Comparison of ENCODE assay signal across 1 cellular context in genomic region chr14:22995889-22996611, GRCh38.
A peak's percentile ranks its signal among the peaks of the same experiment; 100 is the strongest.
TF ChIP-seq lines count a peak whose summit lies in the region.

No MANE protein-coding gene starts in this region.

TF ChIP-seq in HepG2, 621 proteins besides CTCF, POLR2A, EP300 and RAD21:
- 0 out of 2 replicates have a peak, but pooled peaks have one; percentile 42 for TF ChIP-seq ZNF280B (CRISPR knock-in tag; IDR thresholded peaks at IDR 0.05; ENCODE audit: borderline replicate concordance)
- TF ChIP-seq ZKSCAN5 (CRISPR knock-in tag; IDR thresholded peaks at IDR 0.05), result no peak
- TF ChIP-seq, protein P1, sequence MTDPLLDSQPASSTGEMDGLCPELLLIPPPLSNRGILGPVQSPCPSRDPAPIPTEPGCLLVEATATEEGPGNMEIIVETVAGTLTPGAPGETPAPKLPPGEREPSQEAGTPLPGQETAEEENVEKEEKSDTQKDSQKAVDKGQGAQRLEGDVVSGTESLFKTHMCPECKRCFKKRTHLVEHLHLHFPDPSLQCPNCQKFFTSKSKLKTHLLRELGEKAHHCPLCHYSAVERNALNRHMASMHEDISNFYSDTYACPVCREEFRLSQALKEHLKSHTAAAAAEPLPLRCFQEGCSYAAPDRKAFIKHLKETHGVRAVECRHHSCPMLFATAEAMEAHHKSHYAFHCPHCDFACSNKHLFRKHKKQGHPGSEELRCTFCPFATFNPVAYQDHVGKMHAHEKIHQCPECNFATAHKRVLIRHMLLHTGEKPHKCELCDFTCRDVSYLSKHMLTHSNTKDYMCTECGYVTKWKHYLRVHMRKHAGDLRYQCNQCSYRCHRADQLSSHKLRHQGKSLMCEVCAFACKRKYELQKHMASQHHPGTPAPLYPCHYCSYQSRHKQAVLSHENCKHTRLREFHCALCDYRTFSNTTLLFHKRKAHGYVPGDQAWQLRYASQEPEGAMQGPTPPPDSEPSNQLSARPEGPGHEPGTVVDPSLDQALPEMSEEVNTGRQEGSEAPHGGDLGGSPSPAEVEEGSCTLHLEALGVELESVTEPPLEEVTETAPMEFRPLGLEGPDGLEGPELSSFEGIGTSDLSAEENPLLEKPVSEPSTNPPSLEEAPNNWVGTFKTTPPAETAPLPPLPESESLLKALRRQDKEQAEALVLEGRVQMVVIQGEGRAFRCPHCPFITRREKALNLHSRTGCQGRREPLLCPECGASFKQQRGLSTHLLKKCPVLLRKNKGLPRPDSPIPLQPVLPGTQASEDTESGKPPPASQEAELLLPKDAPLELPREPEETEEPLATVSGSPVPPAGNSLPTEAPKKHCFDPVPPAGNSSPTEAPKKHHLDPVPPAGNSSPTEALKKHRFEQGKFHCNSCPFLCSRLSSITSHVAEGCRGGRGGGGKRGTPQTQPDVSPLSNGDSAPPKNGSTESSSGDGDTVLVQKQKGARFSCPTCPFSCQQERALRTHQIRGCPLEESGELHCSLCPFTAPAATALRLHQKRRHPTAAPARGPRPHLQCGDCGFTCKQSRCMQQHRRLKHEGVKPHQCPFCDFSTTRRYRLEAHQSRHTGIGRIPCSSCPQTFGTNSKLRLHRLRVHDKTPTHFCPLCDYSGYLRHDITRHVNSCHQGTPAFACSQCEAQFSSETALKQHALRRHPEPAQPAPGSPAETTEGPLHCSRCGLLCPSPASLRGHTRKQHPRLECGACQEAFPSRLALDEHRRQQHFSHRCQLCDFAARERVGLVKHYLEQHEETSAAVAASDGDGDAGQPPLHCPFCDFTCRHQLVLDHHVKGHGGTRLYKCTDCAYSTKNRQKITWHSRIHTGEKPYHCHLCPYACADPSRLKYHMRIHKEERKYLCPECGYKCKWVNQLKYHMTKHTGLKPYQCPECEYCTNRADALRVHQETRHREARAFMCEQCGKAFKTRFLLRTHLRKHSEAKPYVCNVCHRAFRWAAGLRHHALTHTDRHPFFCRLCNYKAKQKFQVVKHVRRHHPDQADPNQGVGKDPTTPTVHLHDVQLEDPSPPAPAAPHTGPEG (CRISPR knock-in tag; IDR thresholded peaks at IDR 0.05), result 0 out of 2 replicates have a peak, but pooled peaks have one; percentile 29
- TF ChIP-seq ZSCAN30 (CRISPR knock-in tag; IDR thresholded peaks at IDR 0.05), result no peak
